8 cellular contexts compared by ENCODE assay signal in the genomic region with DNA sequence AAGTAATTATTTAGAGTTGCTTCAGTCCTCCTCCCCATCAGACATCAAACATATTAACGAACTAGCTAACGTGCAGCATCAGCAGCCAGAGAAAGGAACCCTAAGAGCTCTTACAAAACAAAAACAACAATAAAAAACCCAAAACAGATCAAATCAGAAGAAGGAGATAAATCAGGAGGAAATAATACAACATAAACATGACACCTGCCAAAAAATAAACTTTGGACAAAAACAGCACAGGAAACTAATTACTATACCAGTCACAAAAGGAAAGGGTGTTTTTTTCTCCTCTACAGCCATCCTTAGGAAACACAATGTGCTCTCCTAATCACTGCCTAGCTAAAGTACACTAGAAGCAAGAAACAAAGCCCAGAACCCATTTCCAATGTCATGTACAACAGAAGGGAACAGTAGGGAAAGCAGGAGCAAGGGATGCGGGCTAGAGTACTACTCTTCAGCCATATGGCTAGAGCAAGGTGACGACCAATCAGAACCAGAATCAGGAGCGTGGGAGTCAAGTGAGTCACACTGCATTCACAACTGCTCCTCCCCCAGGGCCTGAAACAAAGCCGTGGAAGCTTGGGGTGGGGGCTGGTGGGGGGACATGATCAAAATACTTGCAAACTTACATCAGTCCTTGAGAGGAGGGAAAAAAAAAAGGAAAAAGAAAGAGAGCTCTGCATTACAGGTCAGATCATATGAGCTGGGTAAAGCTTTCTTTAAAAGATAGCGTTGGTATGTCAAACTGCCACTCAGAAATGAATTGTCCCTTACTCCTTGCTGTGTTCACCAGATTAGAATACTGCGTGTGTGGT.
DNase-seq lines count a peak whose midpoint lies in the region; ATAC-seq and TF ChIP-seq lines count a peak whose summit lies in the region.

No MANE protein-coding gene starts in this region.

- no CpG with 5 or more reads among the region's 8 CpGs for WGBS in mesendoderm (ENCODE audit: extremely low coverage, insufficient coverage, low lambda C conversion rate)
- 23 to 38% methylated on average over 8 of the region's 8 CpGs for WGBS in tibial nerve, 2 donors

- H3K27me3 Mint-ChIP-seq in central memory CD8-positive, alpha-beta T cell: no peaks in the 10 kb centered on the region

- H2BK5ac ChIP-seq in mesendoderm (ENCODE audit: low read length): no peak overlapping the region

- no peak overlapping the region for H2BK120ac ChIP-seq in mesendoderm (ENCODE audit: low read depth, low read length)

- no peaks in the 10 kb centered on the region for H3K27me3 ChIP-seq in mesendoderm (ENCODE audit: insufficient read depth, low read length, poor library complexity)
- H3K27me3 ChIP-seq in tibial nerve: no peaks in the 10 kb centered on the region

- H3K27ac ChIP-seq in mesendoderm (ENCODE audit: low read depth, low read length) (no peak overlapping the region), tibial nerve (peak overlapping the region in 2 of 4 donors; percentile 20 to 54)

- H3K4me1 ChIP-seq in mesendoderm (ENCODE audit: control insufficient read depth, low read depth, low read length): peaks cover 3% of the 10 kb centered on the region
- peaks cover 0 to 25% (median 7%) of the 10 kb centered on the region in 4 donors for H3K4me1 ChIP-seq in tibial nerve

- no peaks in the 10 kb centered on the region for H3K79me1 ChIP-seq in mesendoderm (ENCODE audit: low read length)

- H3K9me3 Mint-ChIP-seq in central memory CD8-positive, alpha-beta T cell: no peaks in the 10 kb centered on the region

- no peak overlapping the region for H2AK5ac ChIP-seq in mesendoderm (ENCODE audit: low read length)

- TF ChIP-seq CTCF in tibial nerve (IDR thresholded peaks at IDR 0.05): no peak

- H3K9me3 ChIP-seq in tibial nerve: no peaks in the 10 kb centered on the region

- no peak for TF ChIP-seq POLR2A in tibial nerve (IDR thresholded peaks at IDR 0.05)

- peaks cover 26% of the 10 kb centered on the region for H3K36me3 Mint-ChIP-seq in central memory CD8-positive, alpha-beta T cell (ENCODE audit: insufficient read depth)

- DNase-seq in DMS 273 (lab: John Stamatoyannopoulos, UW; ENCODE audit: unreplicated experiment): peak; percentile 91
- DNase-seq in NCI-H2171 treated with DMSO at 0.1 percent for 48 hours (lab: John Stamatoyannopoulos, UW): peak; percentile 98
- DNase-seq in central memory CD8-positive, alpha-beta T cell (ENCODE audit: low spot score in 2 of 2): no peak
- DNase-seq in mesendoderm: peak; percentile 98
- DNase-seq in tibial nerve (ENCODE audit: low spot score in 2 of 2): no peak
- DNase-seq in mesenteric fat pad (ENCODE audit: low spot score): no peak
- no peak for DNase-seq in NCI-H1105 (lab: John Stamatoyannopoulos, UW)

- peak overlapping the region; percentile 12 for H3K4me2 ChIP-seq in mesendoderm (ENCODE audit: low read length)

- H3K36me3 ChIP-seq in mesendoderm (ENCODE audit: control insufficient read depth, insufficient read depth, low read length) (no peaks in the 10 kb centered on the region), tibial nerve (peaks cover 0 to 19% (median 10%) of the 10 kb centered on the region in 3 donors)

- H3K23ac ChIP-seq in mesendoderm (ENCODE audit: low read length): no peak overlapping the region

- no peak overlapping the region for H3K18ac ChIP-seq in mesendoderm (ENCODE audit: low read length)

- H3K4me3 Mint-ChIP-seq in central memory CD8-positive, alpha-beta T cell: no peak overlapping the region

- peak overlapping the region; percentile 42 for H3K9ac ChIP-seq in mesendoderm (ENCODE audit: low read length)

- TF ChIP-seq EP300 in tibial nerve (IDR thresholded peaks at IDR 0.05): peak in 1 of 2 donors; percentile 14

- H4K8ac ChIP-seq in mesendoderm (ENCODE audit: low read depth, low read length): no peak overlapping the region

- H4K5ac ChIP-seq in mesendoderm (ENCODE audit: low read length): no peak overlapping the region

- H3K4me3 ChIP-seq in mesendoderm (ENCODE audit: low read length) (no peak overlapping the region), tibial nerve (no peak overlapping the region)

- H3K4ac ChIP-seq in mesendoderm (ENCODE audit: low read depth, low read length): no peak overlapping the region

- no peak for ATAC-seq in central memory CD8-positive, alpha-beta T cell (replicated peaks; ENCODE audit: extremely low read depth, poor library complexity, severe bottlenecking)
- no peak for ATAC-seq in GM18873 (IDR thresholded peaks at IDR 0.05; ENCODE audit: low FRiP score, unreplicated experiment)

- no peaks in the 10 kb centered on the region for H3K79me2 ChIP-seq in mesendoderm (ENCODE audit: control insufficient read depth, insufficient read depth, low read length)

- no peak overlapping the region for H2BK15ac ChIP-seq in mesendoderm (replicated peaks; ENCODE audit: low read depth)

- H3K56ac ChIP-seq in mesendoderm (ENCODE audit: low read length): peak overlapping the region; percentile 68

- H3K27ac Mint-ChIP-seq in central memory CD8-positive, alpha-beta T cell (ENCODE audit: low read depth): peak overlapping the region; percentile 14

- H3K4me1 Mint-ChIP-seq in central memory CD8-positive, alpha-beta T cell: peaks cover 42% of the 10 kb centered on the region

Comparison
In these comparisons a context has a peak if more than half of its experiments do, and no peak if none do; other contexts are left out.
1. DNase-seq: peak in DMS 273 (single experiment), NCI-H2171 treated with DMSO at 0.1 percent for 48 hours (single experiment) and mesendoderm (single experiment); none in central memory CD8-positive, alpha-beta T cell (0 of 2), tibial nerve (0 of 2), mesenteric fat pad (single experiment) and NCI-H1105 (single experiment).